ENCODE assay signal across 1 cellular context in the genomic region with DNA sequence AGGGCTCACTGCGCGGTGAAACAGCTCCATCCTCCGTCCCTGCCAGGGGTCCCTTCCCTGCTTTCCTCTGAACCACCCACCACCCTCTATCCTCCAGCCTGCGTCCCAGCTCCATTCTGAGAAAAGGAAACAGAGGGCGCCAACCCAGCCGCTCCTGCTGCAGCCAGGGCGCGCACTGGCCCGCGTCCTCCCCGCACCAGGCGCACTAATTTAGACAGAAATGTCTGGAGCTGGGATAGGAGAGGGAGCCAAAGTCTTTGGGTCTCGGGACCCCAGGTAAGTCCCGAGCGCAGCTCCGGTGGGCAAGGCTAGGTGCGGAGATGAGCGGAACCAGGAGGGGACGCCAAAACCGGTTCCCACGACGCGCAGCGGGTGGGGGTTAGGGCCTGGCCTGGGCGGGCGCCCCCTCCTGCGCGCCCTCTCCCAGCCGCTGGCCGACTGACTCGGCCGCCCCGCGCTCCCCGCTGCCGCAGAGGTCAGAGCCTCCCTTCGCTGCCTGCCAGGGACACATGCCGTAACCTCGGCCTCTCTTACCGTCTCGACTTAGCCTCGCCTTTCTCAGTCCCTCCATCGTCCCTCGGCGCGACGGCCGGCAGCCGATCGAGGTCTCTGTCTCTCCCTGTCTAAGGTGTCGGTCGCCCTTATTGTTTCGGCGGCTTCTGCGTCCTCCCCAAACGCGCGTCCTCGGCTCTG.
TF ChIP-seq lines count a peak whose summit lies in the region.

No MANE protein-coding gene starts in this region.

TF ChIP-seq in IMR-90, 13 proteins besides CTCF, POLR2A, EP300 and RAD21 (continued from another document):
- TF ChIP-seq MAZ (IDR thresholded peaks at IDR 0.05; ENCODE audit: borderline replicate concordance, low read depth, low read length), result no peak
- no peak for TF ChIP-seq ELK1 (IDR thresholded peaks at IDR 0.05; ENCODE audit: borderline replicate concordance, low read depth, low read length)
- TF ChIP-seq RFX5 (IDR thresholded peaks at IDR 0.05; ENCODE audit: low read depth, low read length), result no peak
- TF ChIP-seq NFE2L2 (IDR thresholded peaks at IDR 0.05; ENCODE audit: low read depth, low read length), result no peak
- TF ChIP-seq RCOR1 (IDR thresholded peaks at IDR 0.05; ENCODE audit: insufficient replicate concordance, low read length), result no peak
- TF ChIP-seq CHD1 (IDR thresholded peaks at IDR 0.05; ENCODE audit: low read depth, low read length), result no peak
